ENCODE assay signal across 2 cellular contexts in the genomic region with DNA sequence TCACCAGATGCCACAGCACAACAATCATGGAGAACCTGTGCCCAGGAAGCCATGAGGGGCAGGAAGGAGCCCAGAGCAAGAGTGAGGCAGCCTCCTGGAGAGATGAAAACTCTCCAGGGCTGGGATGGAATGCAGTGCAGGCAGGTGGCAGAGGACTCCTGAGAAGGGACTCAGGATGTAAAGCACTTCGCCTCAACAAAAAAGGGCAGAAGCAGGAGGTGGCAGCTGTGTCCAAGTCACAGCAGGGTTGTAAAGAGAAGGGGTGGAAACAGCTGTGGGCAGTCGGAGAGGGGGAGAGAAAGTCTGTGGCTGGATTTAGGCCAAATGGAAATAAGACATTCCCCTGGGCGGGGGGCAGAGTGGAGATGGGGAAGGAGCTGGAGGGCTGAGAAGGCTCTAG.
TF ChIP-seq lines count a peak whose summit lies in the region.

No MANE protein-coding gene starts in this region.

TF ChIP-seq in HEK293, 187 proteins besides CTCF, POLR2A, EP300 and RAD21:
- peak; percentile 55; the same call in 1 of the 2 replicates for TF ChIP-seq GLIS1 (tag by site-specific recombination; IDR thresholded peaks at IDR 0.05)
- TF ChIP-seq ZIC2 (tag by site-specific recombination; IDR thresholded peaks at IDR 0.05): peak; percentile 98
- TF ChIP-seq, protein P1, sequence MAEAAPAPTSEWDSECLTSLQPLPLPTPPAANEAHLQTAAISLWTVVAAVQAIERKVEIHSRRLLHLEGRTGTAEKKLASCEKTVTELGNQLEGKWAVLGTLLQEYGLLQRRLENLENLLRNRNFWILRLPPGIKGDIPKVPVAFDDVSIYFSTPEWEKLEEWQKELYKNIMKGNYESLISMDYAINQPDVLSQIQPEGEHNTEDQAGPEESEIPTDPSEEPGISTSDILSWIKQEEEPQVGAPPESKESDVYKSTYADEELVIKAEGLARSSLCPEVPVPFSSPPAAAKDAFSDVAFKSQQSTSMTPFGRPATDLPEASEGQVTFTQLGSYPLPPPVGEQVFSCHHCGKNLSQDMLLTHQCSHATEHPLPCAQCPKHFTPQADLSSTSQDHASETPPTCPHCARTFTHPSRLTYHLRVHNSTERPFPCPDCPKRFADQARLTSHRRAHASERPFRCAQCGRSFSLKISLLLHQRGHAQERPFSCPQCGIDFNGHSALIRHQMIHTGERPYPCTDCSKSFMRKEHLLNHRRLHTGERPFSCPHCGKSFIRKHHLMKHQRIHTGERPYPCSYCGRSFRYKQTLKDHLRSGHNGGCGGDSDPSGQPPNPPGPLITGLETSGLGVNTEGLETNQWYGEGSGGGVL (tag by site-specific recombination; IDR thresholded peaks at IDR 0.05): 0 out of 2 replicates have a peak, but pooled peaks have one; percentile 20
- TF ChIP-seq, protein P2, sequence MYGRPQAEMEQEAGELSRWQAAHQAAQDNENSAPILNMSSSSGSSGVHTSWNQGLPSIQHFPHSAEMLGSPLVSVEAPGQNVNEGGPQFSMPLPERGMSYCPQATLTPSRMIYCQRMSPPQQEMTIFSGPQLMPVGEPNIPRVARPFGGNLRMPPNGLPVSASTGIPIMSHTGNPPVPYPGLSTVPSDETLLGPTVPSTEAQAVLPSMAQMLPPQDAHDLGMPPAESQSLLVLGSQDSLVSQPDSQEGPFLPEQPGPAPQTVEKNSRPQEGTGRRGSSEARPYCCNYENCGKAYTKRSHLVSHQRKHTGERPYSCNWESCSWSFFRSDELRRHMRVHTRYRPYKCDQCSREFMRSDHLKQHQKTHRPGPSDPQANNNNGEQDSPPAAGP (tag by site-specific recombination; IDR thresholded peaks at IDR 0.05): no peak
- TF ChIP-seq ZNF600 (tag by site-specific recombination; IDR thresholded peaks at IDR 0.05): no peak
- no peak for TF ChIP-seq ZNF121 (tag by site-specific recombination; IDR thresholded peaks at IDR 0.05)
- TF ChIP-seq ZNF404 (tag by site-specific recombination; IDR thresholded peaks at IDR 0.05): no peak
- no peak for TF ChIP-seq ZNF707 (tag by site-specific recombination; IDR thresholded peaks at IDR 0.05)
- peak; percentile 66; the same call in 1 of the 2 replicates for TF ChIP-seq ZBTB17 (tag by site-specific recombination; IDR thresholded peaks at IDR 0.05)
TF ChIP-seq in HEK293: peak in this region for 4.

TF ChIP-seq in H1, 55 proteins besides CTCF, POLR2A, EP300 and RAD21:
- TF ChIP-seq POU5F1 (IDR thresholded peaks at IDR 0.05; ENCODE audit: low read depth, low read length) (no peak), EGR1 (IDR thresholded peaks at IDR 0.05; ENCODE audit: borderline replicate concordance, low read depth, low read length) (no peak), CHD2 (IDR thresholded peaks at IDR 0.05; ENCODE audit: low read length) (no peak), TEAD4 (IDR thresholded peaks at IDR 0.05; ENCODE audit: low read depth, low read length) (0 out of 2 replicates have a peak, but pooled peaks have one; percentile 11)
- TF ChIP-seq, protein P3, sequence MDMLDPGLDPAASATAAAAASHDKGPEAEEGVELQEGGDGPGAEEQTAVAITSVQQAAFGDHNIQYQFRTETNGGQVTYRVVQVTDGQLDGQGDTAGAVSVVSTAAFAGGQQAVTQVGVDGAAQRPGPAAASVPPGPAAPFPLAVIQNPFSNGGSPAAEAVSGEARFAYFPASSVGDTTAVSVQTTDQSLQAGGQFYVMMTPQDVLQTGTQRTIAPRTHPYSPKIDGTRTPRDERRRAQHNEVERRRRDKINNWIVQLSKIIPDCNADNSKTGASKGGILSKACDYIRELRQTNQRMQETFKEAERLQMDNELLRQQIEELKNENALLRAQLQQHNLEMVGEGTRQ (IDR thresholded peaks at IDR 0.05; ENCODE audit: low read length): no peak
